ENCODE assay signal across 24 cellular contexts in the genomic region with DNA sequence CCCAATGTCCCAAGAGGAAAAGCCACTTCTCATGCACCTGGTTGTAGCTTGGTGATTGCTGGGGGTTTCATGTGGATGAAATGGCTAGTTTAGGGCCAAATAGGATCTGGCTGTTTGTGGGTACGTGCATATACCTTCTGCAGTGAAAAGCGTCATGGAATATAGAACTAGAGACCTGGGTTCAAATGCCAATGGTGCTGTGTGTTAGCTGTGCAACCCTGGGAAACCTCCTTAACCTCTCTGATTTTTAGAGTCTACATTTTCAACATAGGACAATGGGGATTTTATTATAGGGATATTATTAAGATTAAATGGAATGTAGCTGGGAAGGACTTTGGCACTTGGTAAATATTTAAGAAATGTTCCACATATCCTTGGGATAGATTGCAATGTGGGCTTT.
"Had no signal": no experiment of that assay in that cellular context is flagged by ENCODE, and none has a peak within 500 bp of the region (broad histone marks: within the 10 kb centered on the region; RNA-seq: fewer than 3 reads in every experiment).

No MANE protein-coding gene starts in this region.

- H3K4me1 Mint-ChIP-seq: naive thymus-derived CD4-positive, alpha-beta T cell; stimulated activated memory B cell treated with anti-CD40 and anti-IgM and Interleukin-4, amounts not matched to agents 10 μg/mL and 1 μg/mL and 100 μg/mL, for 72 hours had no signal

- H2AFZ ChIP-seq: neural progenitor cell, parathyroid adenoma had no signal

- H3K9me3 Mint-ChIP-seq: dendritic cell treated with granulocyte-macrophage colony-stimulating factor and Interleukin-4, amounts not matched to agents 40 ng/mL and 50 ng/mL, for 4 days; neural progenitor cell; stimulated activated memory B cell treated with anti-CD40 and anti-IgM and Interleukin-4, amounts not matched to agents 10 μg/mL and 1 μg/mL and 100 μg/mL, for 72 hours had no signal

- ATAC-seq: left ventricle myocardium superior; lower lobe of right lung; mucosa of descending colon; naive thymus-derived CD4-positive, alpha-beta T cell; sciatic nerve; stimulated activated memory B cell treated with anti-CD40 and anti-IgM and Interleukin-4, amounts not matched to agents 10 μg/mL and 1 μg/mL and 100 μg/mL, for 72 hours; stimulated activated naive CD8-positive, alpha-beta T cell treated with anti-CD3 and anti-CD28 coated beads, Interleukin-15, Interleukin-2, amounts not matched to agents 100 U/mL and 50 U/mL, for 24 hours had no signal

- H3K27me3 ChIP-seq: right atrium auricular region, testis, upper lobe of left lung had no signal

- H3K79me2 ChIP-seq: parathyroid adenoma had no signal

- H3K27ac Mint-ChIP-seq: dendritic cell treated with granulocyte-macrophage colony-stimulating factor and Interleukin-4, amounts not matched to agents 40 ng/mL and 50 ng/mL, for 4 days; naive thymus-derived CD4-positive, alpha-beta T cell; neural progenitor cell; stimulated activated memory B cell treated with anti-CD40 and anti-IgM and Interleukin-4, amounts not matched to agents 10 μg/mL and 1 μg/mL and 100 μg/mL, for 72 hours had no signal

- H3K9me3 ChIP-seq: esophagus squamous epithelium, lower lobe of right lung, mucosa of descending colon, prostate gland, right atrium auricular region, spleen, testis, tibial nerve, upper lobe of left lung had no signal

- H3K27ac ChIP-seq: esophagus squamous epithelium, lower lobe of right lung, neural progenitor cell, parathyroid adenoma, prostate gland, right atrium auricular region, skin epidermis, spleen, testis, tibial nerve, upper lobe of left lung had no signal

- H3K4me1 ChIP-seq: esophagus squamous epithelium, parathyroid adenoma, prostate gland, right atrium auricular region, spleen, testis had no signal

- H3K36me3 ChIP-seq: esophagus squamous epithelium, lower lobe of right lung, neural progenitor cell, prostate gland, right atrium auricular region, spleen, tibial nerve, upper lobe of left lung had no signal

- H3K36me3 Mint-ChIP-seq: naive thymus-derived CD4-positive, alpha-beta T cell; stimulated activated memory B cell treated with anti-CD40 and anti-IgM and Interleukin-4, amounts not matched to agents 10 μg/mL and 1 μg/mL and 100 μg/mL, for 72 hours had no signal

- H3K9ac ChIP-seq: neural progenitor cell, parathyroid adenoma had no signal

- DNase-seq: effector memory CD4-positive, alpha-beta T cell; erythroblast; esophagus squamous epithelium; head of caudate nucleus; left ventricle myocardium superior; lower lobe of right lung; mucosa of descending colon; naive thymus-derived CD4-positive, alpha-beta T cell; spleen; stimulated activated CD4-positive, alpha-beta T cell treated with anti-CD3 and anti-CD28 coated beads, Interleukin-4, amount 100 ng/mL, for 4 hours; stimulated activated naive CD8-positive, alpha-beta T cell treated with anti-CD3 and anti-CD28 coated beads, Interleukin-15, Interleukin-2, amounts not matched to agents 100 U/mL and 50 U/mL, for 24 hours; substantia nigra; testis; upper lobe of left lung had no signal

- H3K4me3 Mint-ChIP-seq: dendritic cell treated with granulocyte-macrophage colony-stimulating factor and Interleukin-4, amounts not matched to agents 40 ng/mL and 50 ng/mL, for 4 days; naive thymus-derived CD4-positive, alpha-beta T cell; nephron; neural progenitor cell; stimulated activated memory B cell treated with anti-CD40 and anti-IgM and Interleukin-4, amounts not matched to agents 10 μg/mL and 1 μg/mL and 100 μg/mL, for 72 hours had no signal

- H3K4me2 ChIP-seq: neural progenitor cell had no signal

- H3K4me3 ChIP-seq: esophagus squamous epithelium, lower lobe of right lung, mucosa of descending colon, neural progenitor cell, prostate gland, right atrium auricular region, skin epidermis, spleen, testis, tibial nerve, upper lobe of left lung had no signal
